ENCODE assay signal across 8 cellular contexts in genomic region chr2:42906557-42907380, GRCh38.
DNase-seq lines count a peak whose midpoint lies in the region; ATAC-seq and TF ChIP-seq lines count a peak whose summit lies in the region.

No MANE protein-coding gene starts in this region.

- POLR2A ChIA-PET in A673 (lab: Charles Lee; ENCODE audit: low non-redundant PET) (no interaction called here), MCF 10A (lab: Yijun Ruan, JAX) (interaction anchor here (0.6 to 1.2 kb wide), 4 partner anchors 17 to 311 kb away, joined by 3 to 4 read pairs (median 3); no protein-coding TSS in a partner anchor)

- BruUV-seq in A673 (replicated peaks; lab: Mats Ljungman, UMichigan): no TSS peak
- no TSS peak for BruUV-seq in MCF 10A (replicated peaks; lab: Mats Ljungman, UMichigan)

- peaks cover 19% of the 10 kb centered on the region for H3K4me1 Mint-ChIP-seq in MCF 10A (ENCODE audit: insufficient read depth, unreplicated experiment)
- no peaks in the 10 kb centered on the region for H3K4me1 Mint-ChIP-seq in activated CD4-positive, alpha-beta T cell treated with anti-CD3 and anti-CD28 coated beads, Interleukin-2, amount 10 ng/mL, durations not matched to agents 24 days and 14 days

- no peaks in the 10 kb centered on the region for H3K36me3 ChIP-seq in A673 (ENCODE audit: insufficient read depth, low read length, poor library complexity, severe bottlenecking)
- no peaks in the 10 kb centered on the region for H3K36me3 ChIP-seq in left lung
- H3K36me3 ChIP-seq in thyroid gland: no peaks in the 10 kb centered on the region

- intact Hi-C loops in A673 (cut with micrococcal nuclease; ENCODE audit: unreplicated experiment): no loop called here
- intact Hi-C loops in MCF 10A (cut with micrococcal nuclease): no loop called here
- intact Hi-C loops in left lung (cut with DNase I): no loop called here
- intact Hi-C loops in thyroid gland (cut with DNase I): no loop called here
- intact Hi-C loops in activated CD4-positive, alpha-beta T cell treated with anti-CD3 and anti-CD28 coated beads, Interleukin-2, amount 10 ng/mL, durations not matched to agents 24 days and 14 days (cut with micrococcal nuclease): no loop called here

- H3K27me3 Mint-ChIP-seq in MCF 10A (ENCODE audit: insufficient read depth, unreplicated experiment): no peaks in the 10 kb centered on the region
- peaks cover 8% of the 10 kb centered on the region for H3K27me3 Mint-ChIP-seq in activated CD4-positive, alpha-beta T cell treated with anti-CD3 and anti-CD28 coated beads, Interleukin-2, amount 10 ng/mL, durations not matched to agents 24 days and 14 days

- no peaks in the 10 kb centered on the region for H3K9me3 Mint-ChIP-seq in MCF 10A (ENCODE audit: unreplicated experiment)
- no peaks in the 10 kb centered on the region for H3K9me3 Mint-ChIP-seq in activated CD4-positive, alpha-beta T cell treated with anti-CD3 and anti-CD28 coated beads, Interleukin-2, amount 10 ng/mL, durations not matched to agents 24 days and 14 days

- no peaks in the 10 kb centered on the region for H3K36me3 Mint-ChIP-seq in MCF 10A (ENCODE audit: insufficient read depth, unreplicated experiment)
- H3K36me3 Mint-ChIP-seq in activated CD4-positive, alpha-beta T cell treated with anti-CD3 and anti-CD28 coated beads, Interleukin-2, amount 10 ng/mL, durations not matched to agents 24 days and 14 days (ENCODE audit: low read depth): no peaks in the 10 kb centered on the region

- no peaks in the 10 kb centered on the region for H3K9me3 ChIP-seq in A673 (ENCODE audit: low read depth, low read length, poor library complexity, severe bottlenecking)
- H3K9me3 ChIP-seq in left lung: no peaks in the 10 kb centered on the region
- no peaks in the 10 kb centered on the region for H3K9me3 ChIP-seq in thyroid gland

- 23 to 32% methylated on average over 13 to 15 of the region's 15 CpGs for WGBS in thyroid gland, 2 donors

- H3K4me3 Mint-ChIP-seq in MCF 10A (ENCODE audit: unreplicated experiment): no peak overlapping the region
- H3K4me3 Mint-ChIP-seq in activated CD4-positive, alpha-beta T cell treated with anti-CD3 and anti-CD28 coated beads, Interleukin-2, amount 10 ng/mL, durations not matched to agents 24 days and 14 days: no peak overlapping the region

- TF ChIP-seq CTCF in A673 (conservative IDR thresholded peaks at IDR 0.05; ENCODE audit: low read depth, low read length) (no peak), NB4 (IDR thresholded peaks at IDR 0.05; ENCODE audit: low read depth, low read length) (no peak), MCF 10A (IDR thresholded peaks at IDR 0.05; ENCODE audit: unreplicated experiment) (no peak), left lung (IDR thresholded peaks at IDR 0.05) (no peak), thyroid gland (IDR thresholded peaks at IDR 0.05) (no peak)

- CTCF ChIA-PET in A673 (lab: Charles Lee): no interaction called here
- CTCF ChIA-PET in MCF 10A (lab: Yijun Ruan, JAX): interaction anchor here (0.6 to 1.6 kb wide), 8 partner anchors 10 to 670 kb away, joined by 3 to 5 read pairs (median 3); no protein-coding TSS in a partner anchor

- TF ChIP-seq POLR2A in NB4 (IDR thresholded peaks at IDR 0.05; ENCODE audit: extremely low read depth, insufficient read length) (no peak), thyroid gland (IDR thresholded peaks at IDR 0.05) (no peak)

- no peak overlapping the region for H3K4me3 ChIP-seq in A673 (ENCODE audit: low read depth, low read length, poor library complexity, severe bottlenecking)
- no peak overlapping the region for H3K4me3 ChIP-seq in NB4 (ENCODE audit: low read depth, low read length)
- H3K4me3 ChIP-seq in left lung: no peak overlapping the region
- no peak overlapping the region for H3K4me3 ChIP-seq in thyroid gland (replicated peaks in 1 of 3)

- ATAC-seq in left lung: peak; percentile 57
- no peak for ATAC-seq in HG03045 (IDR thresholded peaks at IDR 0.05; ENCODE audit: unreplicated experiment)

- H3K27ac ChIP-seq in A673 (ENCODE audit: low read depth, low read length, poor library complexity, severe bottlenecking) (peak overlapping the region; percentile 61), left lung (peak overlapping the region; percentile 66 to 76), thyroid gland (peak overlapping the region in 2 of 3 donors; percentile 14 to 47)

- H3K27me3 ChIP-seq in A673 (replicated peaks; ENCODE audit: insufficient read depth, low read depth, low read length, poor library complexity): no peaks in the 10 kb centered on the region
- H3K27me3 ChIP-seq in left lung: peaks cover 7 to 60% of the 10 kb centered on the region in 2 donors
- no peaks in the 10 kb centered on the region for H3K27me3 ChIP-seq in thyroid gland

- H3K4me1 ChIP-seq in A673 (ENCODE audit: insufficient read depth, low read length, poor library complexity, severe bottlenecking): peaks cover 30% of the 10 kb centered on the region
- H3K4me1 ChIP-seq in left lung: peaks cover 29 to 42% of the 10 kb centered on the region in 2 donors
- H3K4me1 ChIP-seq in thyroid gland: peaks cover 15 to 44% of the 10 kb centered on the region in 2 donors

- DNase-seq in A673 (ENCODE audit: low spot score): peak; percentile 26
- peak; percentile 66 for DNase-seq in NB4 (ENCODE audit: low read depth)
- peak; percentile 39 for DNase-seq in MCF 10A (ENCODE audit: unreplicated experiment)
- no peak for DNase-seq in left lung
- DNase-seq in thyroid gland: peak; percentile 49 to 53
- DNase-seq in activated CD4-positive, alpha-beta T cell treated with anti-CD3 and anti-CD28 coated beads, Interleukin-2, amount 10 ng/mL, durations not matched to agents 24 days and 14 days: no peak
- no peak for DNase-seq in stimulated activated CD4-positive, alpha-beta T cell treated with anti-CD3 and anti-CD28 coated beads, Interleukin-1b, Interleukin-23, amount 100 ng/mL, for 48 hours

- H3K27ac Mint-ChIP-seq in MCF 10A (ENCODE audit: low read depth, unreplicated experiment): peak overlapping the region; percentile 36
- H3K27ac Mint-ChIP-seq in activated CD4-positive, alpha-beta T cell treated with anti-CD3 and anti-CD28 coated beads, Interleukin-2, amount 10 ng/mL, durations not matched to agents 24 days and 14 days: no peak overlapping the region

Comparison
In these comparisons a context has a peak if more than half of its experiments do, and no peak if none do; other contexts are left out.
1. DNase-seq: peak in A673 (single experiment), NB4 (single experiment), MCF 10A (single experiment) and thyroid gland (2 of 2); none in left lung (0 of 2), activated CD4-positive, alpha-beta T cell treated with anti-CD3 and anti-CD28 coated beads, Interleukin-2, amount 10 ng/mL, durations not matched to agents 24 days and 14 days (single experiment) and stimulated activated CD4-positive, alpha-beta T cell treated with anti-CD3 and anti-CD28 coated beads, Interleukin-1b, Interleukin-23, amount 100 ng/mL, for 48 hours (single experiment).
2. Peak in every context shown above with its lines, with median percentiles within 50 percentile points of each other: H3K27ac ChIP-seq.